23 cellular contexts compared by ENCODE assay signal in genomic region chr21:33364830-33365229, GRCh38.
"Had no signal": no experiment of that assay in that cellular context is flagged by ENCODE, and none has a peak within 500 bp of the region (broad histone marks: within the 10 kb centered on the region; RNA-seq: fewer than 3 reads in every experiment).

No MANE protein-coding gene starts in this region.

- H3K4me2 ChIP-seq: KMS-11 had no signal

- H3K4me3 ChIP-seq: breast epithelium had no signal

- H3K9ac ChIP-seq: KMS-11 had no signal

- H3K27ac ChIP-seq: breast epithelium, KMS-11, VCaP had no signal

- DNase-seq: activated CD4-positive, alpha-beta T cell treated with anti-CD3 and anti-CD28 coated beads for 48 hours; activated CD4-positive, alpha-beta T cell treated with anti-CD3 and anti-CD28 coated beads, Interleukin-2, amount 50 U/mL, for 4 hours; activated CD8-positive, alpha-beta memory T cell treated with anti-CD3 and anti-CD28 coated beads, Interleukin-2, amount 50 U/mL, for 48 hours; activated CD8-positive, alpha-beta T cell treated with anti-CD3 and anti-CD28 coated beads, Interleukin-2, amount 10 ng/mL, durations not matched to agents 7 days and 5 days; activated effector memory CD4-positive, alpha-beta T cell treated with Interleukin-2 at 50 U/mL for 16 hours; activated naive CD4-positive, alpha-beta T cell; activated T-cell treated with anti-CD3 and anti-CD28 coated beads, Interleukin-2, amount 50 U/mL, for 1 hour; aorta; central memory CD4-positive, alpha-beta T cell; NCI-H1092 treated with DMSO at 0.1 percent for 48 hours; NCI-H1417 treated with DMSO at 0.1 percent for 48 hours; NCI-H1694; NCI-H2029; NCI-H2107; NCI-H345; NCI-H510A treated with DMSO at 0.1 percent for 48 hours; NCI-H69; NK-92 treated with Interleukin-12 subunit alpha and Interleukin-12 subunit beta, amount 100 ng/mL, for 24 hours; T-helper 1 cell had no signal

- H3K4me1 ChIP-seq: breast epithelium had no signal

- ATAC-seq: activated CD4-positive, CD25-positive, alpha-beta regulatory T cell treated with anti-CD3 and anti-CD28 coated beads, Interleukin-2, amount 50 U/mL, for 24 hours; activated CD8-positive, alpha-beta T cell treated with anti-CD3 and anti-CD28 coated beads, Interleukin-2, amount 10 ng/mL, durations not matched to agents 7 days and 5 days had no signal

- H3K36me3 ChIP-seq: breast epithelium had no signal

- H3K27me3 ChIP-seq: breast epithelium had no signal
